In the genomic region with DNA sequence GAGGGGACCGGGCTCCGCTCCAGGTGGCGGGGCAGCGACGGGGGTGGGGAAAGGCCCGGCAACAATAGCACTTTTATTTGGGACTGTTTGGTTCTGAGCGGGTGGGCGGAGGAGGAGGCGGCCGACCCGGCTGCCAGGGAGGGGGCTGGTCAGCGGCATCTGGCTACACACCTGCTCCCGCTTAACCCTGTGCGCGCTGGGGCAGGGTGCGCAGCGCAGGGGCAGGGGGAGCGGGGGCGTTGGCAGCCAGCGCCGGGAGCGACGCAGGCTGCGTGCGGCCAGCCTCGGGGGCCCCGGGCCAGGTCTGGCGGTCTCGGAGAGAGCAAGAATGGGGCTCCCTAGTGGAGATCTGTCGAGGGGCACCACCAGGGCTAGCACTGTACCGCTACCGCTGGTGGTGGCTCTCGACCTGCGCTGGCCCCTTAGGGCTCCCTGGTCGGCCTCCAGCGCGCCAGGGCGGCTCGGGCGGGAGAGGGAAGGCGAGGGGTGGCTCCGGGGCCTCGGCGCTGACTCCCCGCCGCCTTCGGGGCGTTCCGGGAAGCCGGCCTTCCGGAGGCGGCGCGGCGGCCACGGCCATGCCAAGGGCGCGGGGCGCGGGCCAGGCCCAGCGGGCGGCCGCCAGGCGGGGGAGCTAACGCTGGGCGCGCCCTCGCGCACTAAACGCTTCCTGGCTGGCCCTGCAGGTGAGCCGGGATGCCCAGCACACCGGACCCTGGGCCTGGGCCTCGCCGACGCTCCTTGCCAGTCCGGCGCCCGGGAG, we compare ENCODE assay signal across 2 cellular contexts.
TF ChIP-seq lines count a peak whose summit lies in the region.

No MANE protein-coding gene starts in this region.

TF ChIP-seq in SK-N-SH, 30 proteins besides CTCF, POLR2A, EP300 and RAD21:
- TF ChIP-seq TEAD4 (IDR thresholded peaks at IDR 0.05; ENCODE audit: borderline replicate concordance, insufficient read depth) (no peak), USF1 (IDR thresholded peaks at IDR 0.05; ENCODE audit: borderline replicate concordance, low read depth) (no peak), TCF12 (IDR thresholded peaks at IDR 0.05) (no peak), SMC3 (IDR thresholded peaks at IDR 0.05; ENCODE audit: low read depth, low read length) (no peak), RXRA (IDR thresholded peaks at IDR 0.05; ENCODE audit: borderline replicate concordance, low read depth) (no peak), GATA2 (CRISPR knock-in tag; IDR thresholded peaks at IDR 0.05) (no peak), RFX5 (IDR thresholded peaks at IDR 0.05; ENCODE audit: low read length) (no peak), NRF1 (IDR thresholded peaks at IDR 0.05; ENCODE audit: low read depth, low read length) (no peak), MXI1 (IDR thresholded peaks at IDR 0.05; ENCODE audit: low read depth, low read length) (no peak), EZH2phosphoT487 (IDR thresholded peaks at IDR 0.05; ENCODE audit: borderline replicate concordance, low read depth) (no peak), USF2 (IDR thresholded peaks at IDR 0.05; ENCODE audit: borderline replicate concordance, low read depth, low read length) (no peak), ZBTB33 (IDR thresholded peaks at IDR 0.05; ENCODE audit: borderline replicate concordance, low read depth) (no peak), SIN3A (IDR thresholded peaks at IDR 0.05; ENCODE audit: borderline replicate concordance, low read depth, low read length) (no peak)
- TF ChIP-seq, protein P1, sequence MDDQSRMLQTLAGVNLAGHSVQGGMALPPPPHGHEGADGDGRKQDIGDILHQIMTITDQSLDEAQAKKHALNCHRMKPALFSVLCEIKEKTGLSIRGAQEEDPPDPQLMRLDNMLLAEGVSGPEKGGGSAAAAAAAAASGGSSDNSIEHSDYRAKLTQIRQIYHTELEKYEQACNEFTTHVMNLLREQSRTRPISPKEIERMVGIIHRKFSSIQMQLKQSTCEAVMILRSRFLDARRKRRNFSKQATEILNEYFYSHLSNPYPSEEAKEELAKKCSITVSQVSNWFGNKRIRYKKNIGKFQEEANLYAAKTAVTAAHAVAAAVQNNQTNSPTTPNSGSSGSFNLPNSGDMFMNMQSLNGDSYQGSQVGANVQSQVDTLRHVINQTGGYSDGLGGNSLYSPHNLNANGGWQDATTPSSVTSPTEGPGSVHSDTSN (IDR thresholded peaks at IDR 0.05) = no peak

TF ChIP-seq in endothelial cell of umbilical vein, 7 proteins besides CTCF, POLR2A, EP300 and RAD21:
- TF ChIP-seq FOS (IDR thresholded peaks at IDR 0.05; ENCODE audit: borderline replicate concordance, insufficient read depth, low read length) (no peak), EZH2 (IDR thresholded peaks at IDR 0.05; ENCODE audit: borderline replicate concordance, low read depth, low read length, severe bottlenecking) (peak; percentile 91)
